In genomic region chr10:97361050-97361901, GRCh38 we compare ENCODE assay signal across 30 cellular contexts. TPM values are rescaled to one million over a fixed set of nuclear protein-coding genes. Genes with fewer than 3 reads are reported as not detected.
DNase-seq lines count a peak whose midpoint lies in the region; ATAC-seq and TF ChIP-seq lines count a peak whose summit lies in the region.
"Had no signal": no experiment of that assay in that cellular context is flagged by ENCODE, and none has a peak within 500 bp of the region (broad histone marks: within the 10 kb centered on the region; RNA-seq: fewer than 3 reads in every experiment).

No MANE protein-coding gene starts in this region.

- H3K23ac ChIP-seq in IMR-90 (ENCODE audit: low read depth, low read length), result no peak overlapping the region

- H3K36me3 ChIP-seq in IMR-90 (ENCODE audit: control insufficient read depth, insufficient read depth, low read length) (peaks cover 40% of the 10 kb centered on the region), suprapubic skin (peaks cover 77% of the 10 kb centered on the region)

- no peaks in the 10 kb centered on the region for H3K27me3 Mint-ChIP-seq in activated CD4-positive, alpha-beta T cell treated with anti-CD3 and anti-CD28 coated beads, Interleukin-2, amount 10 ng/mL, durations not matched to agents 7 days and 5 days
- H3K27me3 Mint-ChIP-seq in activated CD4-positive, alpha-beta T cell treated with anti-CD3 and anti-CD28 coated beads for 36 hours, result no peaks in the 10 kb centered on the region
- no peaks in the 10 kb centered on the region for H3K27me3 Mint-ChIP-seq in progenitor cell of endocrine pancreas
- H3K27me3 Mint-ChIP-seq: naive B cell; stimulated activated memory B cell treated with anti-CD40 and anti-IgM and Interleukin-4, amounts not matched to agents 10 μg/mL and 1 μg/mL and 100 μg/mL, for 72 hours had no signal

- TF ChIP-seq POLR2A in IMR-90 (IDR thresholded peaks at IDR 0.05; ENCODE audit: low read depth, low read length) (no peak), suprapubic skin (IDR thresholded peaks at IDR 0.05) (no peak)

- 92% methylated on average over 7 of the region's 19 CpGs; no CpG with 5 or more reads in 1 of the 2 experiments for WGBS in IMR-90 (ENCODE audit: extremely low coverage in 2 of 2, insufficient read length in 1 of 2), 2 experiments
- 89% methylated on average over 14 of the region's 19 CpGs for WGBS in suprapubic skin

- dilution Hi-C loops in IMR-90 (cut with HindIII; ENCODE audit: low sequenced_read_pairs, unreplicated experiment), result no loop called here

- no peak overlapping the region for H2AK9ac ChIP-seq in IMR-90 (replicated peaks; ENCODE audit: low read depth, low read length, poor library complexity)

- peaks cover 10% of the 10 kb centered on the region for H3K36me3 Mint-ChIP-seq in activated CD4-positive, alpha-beta T cell treated with anti-CD3 and anti-CD28 coated beads, Interleukin-2, amount 10 ng/mL, durations not matched to agents 7 days and 5 days (ENCODE audit: low read depth)
- H3K36me3 Mint-ChIP-seq in activated CD4-positive, alpha-beta T cell treated with anti-CD3 and anti-CD28 coated beads for 36 hours (ENCODE audit: low read depth), result peaks cover 38% of the 10 kb centered on the region
- peaks cover 14% of the 10 kb centered on the region for H3K36me3 Mint-ChIP-seq in progenitor cell of endocrine pancreas (ENCODE audit: insufficient read depth)

- H3K4me1 Mint-ChIP-seq in activated CD4-positive, alpha-beta T cell treated with anti-CD3 and anti-CD28 coated beads, Interleukin-2, amount 10 ng/mL, durations not matched to agents 7 days and 5 days, result no peaks in the 10 kb centered on the region
- H3K4me1 Mint-ChIP-seq in activated CD4-positive, alpha-beta T cell treated with anti-CD3 and anti-CD28 coated beads for 36 hours, result no peaks in the 10 kb centered on the region
- H3K4me1 Mint-ChIP-seq in progenitor cell of endocrine pancreas (ENCODE audit: low read depth), result no peaks in the 10 kb centered on the region

- peak overlapping the region; percentile 20 for H3K27ac Mint-ChIP-seq in activated CD4-positive, alpha-beta T cell treated with anti-CD3 and anti-CD28 coated beads, Interleukin-2, amount 10 ng/mL, durations not matched to agents 7 days and 5 days
- no peak overlapping the region for H3K27ac Mint-ChIP-seq in activated CD4-positive, alpha-beta T cell treated with anti-CD3 and anti-CD28 coated beads for 36 hours
- peak overlapping the region; percentile 41 for H3K27ac Mint-ChIP-seq in progenitor cell of endocrine pancreas
- H3K27ac Mint-ChIP-seq: stimulated activated memory B cell treated with anti-CD40 and anti-IgM and Interleukin-4, amounts not matched to agents 10 μg/mL and 1 μg/mL and 100 μg/mL, for 72 hours had no signal

- no peak overlapping the region for H2BK120ac ChIP-seq in IMR-90 (ENCODE audit: low read depth, low read length)

- no peak overlapping the region for H3K4ac ChIP-seq in IMR-90 (ENCODE audit: low read depth, low read length)

- in situ Hi-C loops in IMR-90 (cut with MboI; ENCODE audit: low sequenced_read_pairs), result no loop called here

- no peaks in the 10 kb centered on the region for H3K9me3 Mint-ChIP-seq in activated CD4-positive, alpha-beta T cell treated with anti-CD3 and anti-CD28 coated beads, Interleukin-2, amount 10 ng/mL, durations not matched to agents 7 days and 5 days
- H3K9me3 Mint-ChIP-seq in activated CD4-positive, alpha-beta T cell treated with anti-CD3 and anti-CD28 coated beads for 36 hours (ENCODE audit: low read depth), result no peaks in the 10 kb centered on the region
- no peaks in the 10 kb centered on the region for H3K9me3 Mint-ChIP-seq in progenitor cell of endocrine pancreas (ENCODE audit: low read depth)
- H3K9me3 Mint-ChIP-seq: naive B cell; stimulated activated memory B cell treated with anti-CD40 and anti-IgM and Interleukin-4, amounts not matched to agents 10 μg/mL and 1 μg/mL and 100 μg/mL, for 72 hours had no signal

- no peak overlapping the region for H3K14ac ChIP-seq in IMR-90 (replicated peaks; ENCODE audit: low read depth, low read length)

- H2AK5ac ChIP-seq in IMR-90 (ENCODE audit: low read depth, low read length), result no peak overlapping the region

- no peak overlapping the region for H3K56ac ChIP-seq in IMR-90 (ENCODE audit: extremely low read depth, insufficient read depth, low read length)

- H3K27me3 ChIP-seq in IMR-90 (ENCODE audit: control insufficient read depth, insufficient read depth, low read length), result no peaks in the 10 kb centered on the region
- H3K27me3 ChIP-seq in suprapubic skin, result no peaks in the 10 kb centered on the region
- H3K27me3 ChIP-seq: ascending aorta, cardiac muscle cell, colonic mucosa, Peyer's patch, upper lobe of right lung had no signal

- H3K79me1 ChIP-seq in IMR-90 (ENCODE audit: low read depth in 1 of 2, low read length in 2 of 2), result no peaks in the 10 kb centered on the region

- ATAC-seq in activated CD4-positive, alpha-beta T cell treated with anti-CD3 and anti-CD28 coated beads for 36 hours, result no peak
- ATAC-seq in IMR-90 (ENCODE audit: low read depth), result no peak
- ATAC-seq: stimulated activated memory B cell treated with anti-CD40 and anti-IgM and Interleukin-4, amounts not matched to agents 10 μg/mL and 1 μg/mL and 100 μg/mL, for 72 hours; upper lobe of right lung had no signal

- H4K91ac ChIP-seq in IMR-90 (ENCODE audit: insufficient read depth, low read depth, low read length), result no peak overlapping the region

- DNase-seq in activated CD4-positive, alpha-beta T cell treated with anti-CD3 and anti-CD28 coated beads, Interleukin-2, amount 10 ng/mL, durations not matched to agents 7 days and 5 days, result no peak
- DNase-seq in activated CD4-positive, alpha-beta T cell treated with anti-CD3 and anti-CD28 coated beads for 36 hours, result no peak
- DNase-seq in IMR-90, result peak; percentile 7
- DNase-seq in fibroblast of pulmonary artery (ENCODE audit: low read depth), result peak; percentile 24
- DNase-seq in progenitor cell of endocrine pancreas (ENCODE audit: low spot score, unreplicated experiment), result no peak
- DNase-seq in UCSD-AML1 (lab: John Stamatoyannopoulos, UW; ENCODE audit: unreplicated experiment), result no peak
- no peak for DNase-seq in 8988T
- no peak for DNase-seq in suprapubic skin (ENCODE audit: low spot score in 2 of 2)
- DNase-seq: activated CD4-positive, alpha-beta T cell treated with anti-CD3 and anti-CD28 coated beads for 48 hours; activated CD8-positive, alpha-beta memory T cell treated with anti-CD3 and anti-CD28 coated beads for 24 hours; activated effector memory CD4-positive, alpha-beta T cell treated with Interleukin-2 at 50 U/mL for 16 hours; activated T-cell treated with anti-CD3 and anti-CD28 coated beads for 4 hours; colonic mucosa; effector memory CD4-positive, alpha-beta T cell; EL; foreskin fibroblast; H7; left ventricle myocardium inferior; midbrain; naive B cell; NCI-H146; NCI-H2107; NCI-H748 treated with DMSO at 0.1 percent for 48 hours; Peyer's patch; SIG-M5; upper lobe of right lung had no signal

- H3K9me1 ChIP-seq in IMR-90 (ENCODE audit: insufficient read depth, low read length), result 0 out of 2 replicates have a peak, but pooled peaks cover 3% of the 10 kb centered on the region

- H4K8ac ChIP-seq in IMR-90 (ENCODE audit: low read depth in 2 of 2, low read length in 2 of 2), result no peak overlapping the region

- H4K20me1 ChIP-seq in IMR-90 (ENCODE audit: insufficient read depth, low read length), result no peaks in the 10 kb centered on the region

- POLR2A ChIA-PET in activated CD4-positive, alpha-beta T cell treated with anti-CD3 and anti-CD28 coated beads, Interleukin-2, amount 10 ng/mL, durations not matched to agents 7 days and 5 days (lab: Charles Lee), result interaction anchor here (0.5 kb wide), 1 partner anchor 418 kb away, joined by 3 read pairs; no protein-coding TSS in a partner anchor
- POLR2A ChIA-PET in activated CD4-positive, alpha-beta T cell treated with anti-CD3 and anti-CD28 coated beads for 36 hours (lab: Charles Lee), result interaction anchor here (0.6 kb wide), 1 partner anchor 12 kb away, joined by 3 read pairs; no protein-coding TSS in a partner anchor
- POLR2A ChIA-PET in IMR-90 (lab: Charles Lee; ENCODE audit: unreplicated experiment), result no interaction called here

- H3K18ac ChIP-seq in IMR-90 (ENCODE audit: low read depth, low read length), result no peak overlapping the region

- H2BK15ac ChIP-seq in IMR-90 (ENCODE audit: low read depth, low read length), result no peak overlapping the region

- no peak overlapping the region for H3K9ac ChIP-seq in IMR-90 (ENCODE audit: low read depth, low read length)

- no peak overlapping the region for H2BK20ac ChIP-seq in IMR-90 (ENCODE audit: low read depth, low read length)

- intact Hi-C loops in activated CD4-positive, alpha-beta T cell treated with anti-CD3 and anti-CD28 coated beads for 36 hours (cut with DNase I, micrococcal nuclease), result no loop called here
- intact Hi-C loops in IMR-90 (cut with micrococcal nuclease), result no loop called here

- H3K4me2 ChIP-seq in IMR-90 (ENCODE audit: low read depth, low read length), result no peak overlapping the region

- H3K4me1 ChIP-seq in IMR-90 (ENCODE audit: control insufficient read depth, insufficient read depth, low read length) (no peaks in the 10 kb centered on the region), suprapubic skin (peaks cover 1% of the 10 kb centered on the region)
- H3K4me1 ChIP-seq: ascending aorta, colonic mucosa had no signal

- TF ChIP-seq CTCF in IMR-90 (conservative IDR thresholded peaks at IDR 0.05; ENCODE audit: low read depth, low read length) (no peak), fibroblast of pulmonary artery (IDR thresholded peaks at IDR 0.05; ENCODE audit: low read length, missing control alignments) (no peak), progenitor cell of endocrine pancreas (IDR thresholded peaks at IDR 0.05; ENCODE audit: unreplicated experiment) (no peak), suprapubic skin (IDR thresholded peaks at IDR 0.05) (no peak)

- H3K4me3 ChIP-seq in IMR-90 (ENCODE audit: insufficient read depth, low read depth, low read length) (no peak overlapping the region), fibroblast of pulmonary artery (replicated peaks; ENCODE audit: low read depth, low read length) (no peak overlapping the region), suprapubic skin (no peak overlapping the region)
- H3K4me3 ChIP-seq: ascending aorta, cardiac muscle cell, colonic mucosa, left ventricle myocardium inferior, Peyer's patch, upper lobe of right lung had no signal

- BruUV-seq in IMR-90 (replicated peaks; lab: Mats Ljungman, UMichigan), result no TSS peak

- H3K27ac ChIP-seq in IMR-90 (ENCODE audit: insufficient read depth, low read length) (no peak overlapping the region), suprapubic skin (no peak overlapping the region)
- H3K27ac ChIP-seq: ascending aorta, cardiac muscle cell, colonic mucosa, left ventricle myocardium inferior, Peyer's patch, upper lobe of right lung, VCaP had no signal

- no peak overlapping the region for H2BK5ac ChIP-seq in IMR-90 (ENCODE audit: low read depth, low read length, poor library complexity, severe bottlenecking)

- CTCF ChIA-PET in activated CD4-positive, alpha-beta T cell treated with anti-CD3 and anti-CD28 coated beads, Interleukin-2, amount 10 ng/mL, durations not matched to agents 7 days and 5 days (lab: Charles Lee), result interaction anchor here (0.9 to 1.7 kb wide), 3 partner anchors 12 to 50 kb away, joined by 3 to 5 read pairs (median 4); no protein-coding TSS in a partner anchor
- CTCF ChIA-PET in activated CD4-positive, alpha-beta T cell treated with anti-CD3 and anti-CD28 coated beads for 36 hours (lab: Charles Lee), result interaction anchor here (0.9 kb wide), 1 partner anchor 21 kb away, joined by 6 read pairs; no protein-coding TSS in a partner anchor
- CTCF ChIA-PET in IMR-90 (lab: Yijun Ruan, JAX), result no interaction called here

- no peak for TF ChIP-seq EP300 in suprapubic skin (IDR thresholded peaks at IDR 0.05)

- H4K5ac ChIP-seq in IMR-90 (ENCODE audit: low read depth, low read length), result no peak overlapping the region

- TF ChIP-seq RAD21 in IMR-90 (IDR thresholded peaks at IDR 0.05; ENCODE audit: low read length), result no peak

- H3K4me3 Mint-ChIP-seq in activated CD4-positive, alpha-beta T cell treated with anti-CD3 and anti-CD28 coated beads, Interleukin-2, amount 10 ng/mL, durations not matched to agents 7 days and 5 days, result no peak overlapping the region
- H3K4me3 Mint-ChIP-seq in activated CD4-positive, alpha-beta T cell treated with anti-CD3 and anti-CD28 coated beads for 36 hours, result no peak overlapping the region
- no peak overlapping the region for H3K4me3 Mint-ChIP-seq in progenitor cell of endocrine pancreas (ENCODE audit: low read depth)
- H3K4me3 Mint-ChIP-seq: stimulated activated memory B cell treated with anti-CD40 and anti-IgM and Interleukin-4, amounts not matched to agents 10 μg/mL and 1 μg/mL and 100 μg/mL, for 72 hours had no signal

- no peak overlapping the region for H2AFZ ChIP-seq in IMR-90 (replicated peaks; ENCODE audit: low read length, poor library complexity)

- H3K9me3 ChIP-seq in IMR-90 (ENCODE audit: control insufficient read depth, insufficient read depth, low read length), result no peaks in the 10 kb centered on the region
- no peaks in the 10 kb centered on the region for H3K9me3 ChIP-seq in suprapubic skin
- H3K9me3 ChIP-seq: ascending aorta, colonic mucosa, left ventricle myocardium inferior, Peyer's patch, upper lobe of right lung had no signal

RNA-seq across cellular contexts. Expression of gene FRAT2, which starts 26.7 kb away (rescaled TPM):
- 10 to 100 TPM in 1 of 2 experiments, 1 to 10 TPM in 1; 9.0 to 10.7 TPM for total RNA-seq in activated CD4-positive, alpha-beta T cell treated with anti-CD3 and anti-CD28 coated beads, Interleukin-2, amount 10 ng/mL, durations not matched to agents 7 days and 5 days
- 1 to 10 TPM; 3.0 to 4.3 TPM for total RNA-seq in activated CD4-positive, alpha-beta T cell treated with anti-CD3 and anti-CD28 coated beads for 36 hours
- total RNA-seq in IMR-90 (2012; rRNA removed) (2.5 and 2.8 TPM in 2 replicates), progenitor cell of endocrine pancreas (37.7 and 38.7 TPM in 2 replicates), suprapubic skin (10 to 100 TPM; 30.9 to 58.0 (median 38.4) TPM)
- 1.8 and 2.0 TPM in 2 replicates for polyA plus RNA-seq in IMR-90 (2012; rRNA removed)
- polyA plus RNA-seq in IMR-90 (2012; cell fraction: cytosol; rRNA removed), result 1.6 TPM in 2 replicates
- 1.3 and 1.4 TPM in 2 replicates for polyA plus RNA-seq in IMR-90 (2012; cell fraction: nucleus; rRNA removed; ENCODE audit: low replicate concordance)

RNA-seq across cellular contexts. Expression of gene RRP12, which starts 39.9 kb away (rescaled TPM):
- total RNA-seq in activated CD4-positive, alpha-beta T cell treated with anti-CD3 and anti-CD28 coated beads, Interleukin-2, amount 10 ng/mL, durations not matched to agents 7 days and 5 days, result 10 to 100 TPM; 20.1 to 21.6 TPM
- total RNA-seq in activated CD4-positive, alpha-beta T cell treated with anti-CD3 and anti-CD28 coated beads for 36 hours, result 10 to 100 TPM; 45.9 to 49.4 TPM
- total RNA-seq in IMR-90 (2012; rRNA removed), result 21.5 and 22.2 TPM in 2 replicates
- polyA plus RNA-seq in IMR-90 (2012; rRNA removed), result 22.4 and 23.3 TPM in 2 replicates
- polyA plus RNA-seq in IMR-90 (2012; cell fraction: cytosol; rRNA removed), result 9.2 and 9.7 TPM in 2 replicates
- 40.2 and 48.2 TPM in 2 replicates for polyA plus RNA-seq in IMR-90 (2012; cell fraction: nucleus; rRNA removed; ENCODE audit: low replicate concordance)
- 33.5 and 36.6 TPM in 2 replicates for total RNA-seq in progenitor cell of endocrine pancreas
- 10 to 100 TPM; 24.5 to 49.3 (median 48.6) TPM for total RNA-seq in suprapubic skin

RNA-seq across cellular contexts. Expression of gene FRAT1, which starts 42.2 kb away (rescaled TPM):
- total RNA-seq in activated CD4-positive, alpha-beta T cell treated with anti-CD3 and anti-CD28 coated beads, Interleukin-2, amount 10 ng/mL, durations not matched to agents 7 days and 5 days, result 1 to 10 TPM; 5.8 to 6.2 TPM
- 1 to 10 TPM; 1.3 to 1.8 TPM for total RNA-seq in activated CD4-positive, alpha-beta T cell treated with anti-CD3 and anti-CD28 coated beads for 36 hours
- total RNA-seq in IMR-90 (2012; rRNA removed) (0.54 and 0.83 TPM in 2 replicates), progenitor cell of endocrine pancreas (15.7 and 16.7 TPM in 2 replicates), suprapubic skin (1 to 10 TPM; 5.2 to 8.4 (median 7.2) TPM)
- 0.89 and 0.92 TPM in 2 replicates for polyA plus RNA-seq in IMR-90 (2012; rRNA removed)
- 0.91 and 1.3 TPM in 2 replicates for polyA plus RNA-seq in IMR-90 (2012; cell fraction: cytosol; rRNA removed)
- 0.55 and 0.64 TPM in 2 replicates for polyA plus RNA-seq in IMR-90 (2012; cell fraction: nucleus; rRNA removed; ENCODE audit: low replicate concordance)

Comparison
In these comparisons a context has a peak if more than half of its experiments do, and no peak if none do; other contexts are left out.
1. DNase-seq: peak in IMR-90 (single experiment) and fibroblast of pulmonary artery (single experiment); none in activated CD4-positive, alpha-beta T cell treated with anti-CD3 and anti-CD28 coated beads, Interleukin-2, amount 10 ng/mL, durations not matched to agents 7 days and 5 days (single experiment), activated CD4-positive, alpha-beta T cell treated with anti-CD3 and anti-CD28 coated beads for 36 hours (single experiment), progenitor cell of endocrine pancreas (single experiment), UCSD-AML1 (single experiment), 8988T (single experiment) and suprapubic skin (0 of 2).